ENCODE assay signal across 1 cellular context in the genomic region with DNA sequence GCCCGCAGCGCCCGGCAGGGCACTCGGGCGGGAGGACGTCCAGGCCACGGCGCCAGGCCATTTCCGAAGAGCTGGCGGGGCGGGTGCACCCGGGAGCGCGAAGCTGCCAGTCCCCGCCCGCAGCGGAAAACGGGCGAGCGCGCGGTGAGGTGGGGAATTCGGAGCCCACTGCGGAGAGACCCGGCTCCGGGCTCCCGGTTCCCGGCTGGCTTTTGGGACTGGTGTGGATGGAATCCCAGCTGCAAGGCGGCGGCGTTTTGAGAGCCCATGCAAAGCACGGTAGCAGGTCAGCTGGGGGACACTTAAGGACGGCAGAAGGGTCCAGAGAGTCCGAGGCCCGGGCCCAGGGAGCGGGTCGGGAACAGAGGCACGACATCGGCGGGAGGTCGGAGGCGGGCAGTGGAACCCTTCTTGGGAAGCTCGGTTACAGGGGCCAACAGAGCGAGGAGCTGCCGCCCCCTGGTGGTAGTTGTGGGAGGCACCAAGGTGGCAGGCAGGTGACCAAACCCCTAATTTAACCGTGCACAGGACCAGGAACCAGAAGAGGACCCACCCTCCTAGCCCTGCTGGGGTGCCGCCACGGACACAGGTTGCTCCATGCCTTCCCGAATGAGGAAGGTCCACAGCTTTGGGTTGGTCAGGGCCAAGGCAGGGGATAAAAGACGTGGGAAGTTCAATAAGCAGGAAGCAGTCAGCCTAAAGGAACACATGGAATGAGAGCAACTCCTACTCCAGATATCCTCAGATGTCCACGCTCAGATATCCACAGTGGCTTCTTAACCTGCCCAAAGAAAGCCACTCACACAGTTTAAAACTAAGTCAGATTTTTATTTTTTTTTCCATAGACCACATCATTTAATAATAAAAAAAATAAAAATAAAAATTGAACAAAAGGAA.
TF ChIP-seq lines count a peak whose summit lies in the region.

No MANE protein-coding gene starts in this region.

TF ChIP-seq in HepG2, 621 proteins besides CTCF, POLR2A, EP300 and RAD21 (continued from another document and continues in another):
- TF ChIP-seq, protein P1, sequence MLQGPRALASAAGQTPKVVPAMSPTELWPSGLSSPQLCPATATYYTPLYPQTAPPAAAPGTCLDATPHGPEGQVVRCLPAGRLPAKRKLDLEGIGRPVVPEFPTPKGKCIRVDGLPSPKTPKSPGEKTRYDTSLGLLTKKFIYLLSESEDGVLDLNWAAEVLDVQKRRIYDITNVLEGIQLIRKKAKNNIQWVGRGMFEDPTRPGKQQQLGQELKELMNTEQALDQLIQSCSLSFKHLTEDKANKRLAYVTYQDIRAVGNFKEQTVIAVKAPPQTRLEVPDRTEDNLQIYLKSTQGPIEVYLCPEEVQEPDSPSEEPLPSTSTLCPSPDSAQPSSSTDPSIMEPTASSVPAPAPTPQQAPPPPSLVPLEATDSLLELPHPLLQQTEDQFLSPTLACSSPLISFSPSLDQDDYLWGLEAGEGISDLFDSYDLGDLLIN (CRISPR knock-in tag; IDR thresholded peaks at IDR 0.05; ENCODE audit: borderline replicate concordance): 0 out of 2 replicates have a peak, but pooled peaks have one; percentile 23
- TF ChIP-seq, protein P2, sequence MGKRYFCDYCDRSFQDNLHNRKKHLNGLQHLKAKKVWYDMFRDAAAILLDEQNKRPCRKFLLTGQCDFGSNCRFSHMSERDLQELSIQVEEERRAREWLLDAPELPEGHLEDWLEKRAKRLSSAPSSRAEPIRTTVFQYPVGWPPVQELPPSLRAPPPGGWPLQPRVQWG (CRISPR knock-in tag; IDR thresholded peaks at IDR 0.05; ENCODE audit: borderline replicate concordance, low read depth): no peak
- TF ChIP-seq ZNF276 (CRISPR knock-in tag; IDR thresholded peaks at IDR 0.05; ENCODE audit: low read depth) (peak; percentile 90), ZNF362 (CRISPR knock-in tag; IDR thresholded peaks at IDR 0.05; ENCODE audit: borderline replicate concordance) (no peak), NPAS2 (CRISPR knock-in tag; IDR thresholded peaks at IDR 0.05; ENCODE audit: borderline replicate concordance) (no peak), ZNF34 (CRISPR knock-in tag; IDR thresholded peaks at IDR 0.05; ENCODE audit: borderline replicate concordance) (peak; percentile 94), ZNF792 (CRISPR knock-in tag; IDR thresholded peaks at IDR 0.05) (peak; percentile 92), ZNF282 (IDR thresholded peaks at IDR 0.05; ENCODE audit: partially characterized antibody) (no peak), MTA3 (CRISPR knock-in tag; IDR thresholded peaks at IDR 0.05) (no peak), FOXA3 (CRISPR knock-in tag; IDR thresholded peaks at IDR 0.05) (peak; percentile 41), KDM1A (CRISPR knock-in tag; IDR thresholded peaks at IDR 0.05) (peak; percentile 54; the same call in 1 of the 2 replicates), CBX1 (IDR thresholded peaks at IDR 0.05; ENCODE audit: low read depth) (peak; percentile 66), ZBTB44 (CRISPR knock-in tag; IDR thresholded peaks at IDR 0.05) (no peak), CHCHD3 (CRISPR knock-in tag; IDR thresholded peaks at IDR 0.05) (0 out of 2 replicates have a peak, but pooled peaks have one; percentile 36), SNAI1 (CRISPR knock-in tag; IDR thresholded peaks at IDR 0.05; ENCODE audit: borderline replicate concordance) (peak; percentile 77; the same call in 1 of the 2 replicates), ZBTB7B (CRISPR knock-in tag; IDR thresholded peaks at IDR 0.05) (no peak; the same call in 1 of the 2 replicates), SRSF1 (optimal IDR thresholded peaks at IDR 0.05; ENCODE audit: low read depth, low read length) (peak; percentile 89), TOPORS (CRISPR knock-in tag; IDR thresholded peaks at IDR 0.05) (peak; percentile 79; the same call in 1 of the 2 replicates), ZMYM4 (CRISPR knock-in tag; IDR thresholded peaks at IDR 0.05) (peak; percentile 80), BRCA1 (CRISPR knock-in tag; IDR thresholded peaks at IDR 0.05) (peak; percentile 63; the same call in 1 of the 2 replicates), NKX3-1 (CRISPR knock-in tag; IDR thresholded peaks at IDR 0.05) (no peak; the same call in 1 of the 2 replicates), ZNF3 (CRISPR knock-in tag; IDR thresholded peaks at IDR 0.05) (no peak), ZNF660 (CRISPR knock-in tag; IDR thresholded peaks at IDR 0.05; ENCODE audit: borderline replicate concordance, low read depth) (peak; percentile 83; the same call in 1 of the 2 replicates), RFXAP (CRISPR knock-in tag; IDR thresholded peaks at IDR 0.05; ENCODE audit: borderline replicate concordance) (peak; percentile 82; the same call in 1 of the 2 replicates), CSRNP1 (CRISPR knock-in tag; IDR thresholded peaks at IDR 0.05) (peak; percentile 81; the same call in 1 of the 2 replicates), ZNF432 (CRISPR knock-in tag; IDR thresholded peaks at IDR 0.05; ENCODE audit: borderline replicate concordance) (no peak), GTF2F1 (IDR thresholded peaks at IDR 0.05; ENCODE audit: low read length) (no peak), HNRNPLL (IDR thresholded peaks at IDR 0.05; ENCODE audit: low read depth, low read length, poor library complexity, severe bottlenecking) (peak; percentile 67), ETV6 (CRISPR knock-in tag; conservative IDR thresholded peaks at IDR 0.05) (peak; percentile 89; the same call in 1 of the 2 replicates), SOX5 (CRISPR knock-in tag; IDR thresholded peaks at IDR 0.05; ENCODE audit: borderline replicate concordance) (peak; percentile 54; the same call in 1 of the 2 replicates), PAWR (CRISPR knock-in tag; IDR thresholded peaks at IDR 0.05; ENCODE audit: borderline replicate concordance) (peak; percentile 94; the same call in 1 of the 2 replicates), ZNF335 (CRISPR knock-in tag; IDR thresholded peaks at IDR 0.05) (peak; percentile 82; the same call in 1 of the 2 replicates), POGK (CRISPR knock-in tag; conservative IDR thresholded peaks at IDR 0.05) (peak; percentile 91; the same call in 1 of the 2 replicates), SP4 (CRISPR knock-in tag; IDR thresholded peaks at IDR 0.05) (no peak; the same call in 1 of the 2 replicates), TARDBP (CRISPR knock-in tag; IDR thresholded peaks at IDR 0.05) (peak; percentile 84), ISL2 (CRISPR knock-in tag; IDR thresholded peaks at IDR 0.05) (peak; percentile 67), KDM2A (CRISPR knock-in tag; IDR thresholded peaks at IDR 0.05; ENCODE audit: borderline replicate concordance, low read depth) (peak; percentile 100), BORCS8-MEF2B (CRISPR knock-in tag; IDR thresholded peaks at IDR 0.05) (peak; percentile 87), DBP (CRISPR knock-in tag; IDR thresholded peaks at IDR 0.05; ENCODE audit: not compliant biosample characterization) (no peak)
- TF ChIP-seq, protein P3, sequence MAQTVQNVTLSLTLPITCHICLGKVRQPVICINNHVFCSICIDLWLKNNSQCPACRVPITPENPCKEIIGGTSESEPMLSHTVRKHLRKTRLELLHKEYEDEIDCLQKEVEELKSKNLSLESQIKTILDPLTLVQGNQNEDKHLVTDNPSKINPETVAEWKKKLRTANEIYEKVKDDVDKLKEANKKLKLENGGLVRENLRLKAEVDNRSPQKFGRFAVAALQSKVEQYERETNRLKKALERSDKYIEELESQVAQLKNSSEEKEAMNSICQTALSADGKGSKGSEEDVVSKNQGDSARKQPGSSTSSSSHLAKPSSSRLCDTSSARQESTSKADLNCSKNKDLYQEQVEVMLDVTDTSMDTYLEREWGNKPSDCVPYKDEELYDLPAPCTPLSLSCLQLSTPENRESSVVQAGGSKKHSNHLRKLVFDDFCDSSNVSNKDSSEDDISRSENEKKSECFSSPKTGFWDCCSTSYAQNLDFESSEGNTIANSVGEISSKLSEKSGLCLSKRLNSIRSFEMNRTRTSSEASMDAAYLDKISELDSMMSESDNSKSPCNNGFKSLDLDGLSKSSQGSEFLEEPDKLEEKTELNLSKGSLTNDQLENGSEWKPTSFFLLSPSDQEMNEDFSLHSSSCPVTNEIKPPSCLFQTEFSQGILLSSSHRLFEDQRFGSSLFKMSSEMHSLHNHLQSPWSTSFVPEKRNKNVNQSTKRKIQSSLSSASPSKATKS (CRISPR knock-in tag; IDR thresholded peaks at IDR 0.05): no peak
- TF ChIP-seq, protein P4, sequence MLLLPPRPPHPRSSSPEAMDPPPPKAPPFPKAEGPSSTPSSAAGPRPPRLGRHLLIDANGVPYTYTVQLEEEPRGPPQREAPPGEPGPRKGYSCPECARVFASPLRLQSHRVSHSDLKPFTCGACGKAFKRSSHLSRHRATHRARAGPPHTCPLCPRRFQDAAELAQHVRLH (CRISPR knock-in tag; IDR thresholded peaks at IDR 0.05; ENCODE audit: borderline replicate concordance, low read depth): peak; percentile 91
- TF ChIP-seq, protein P5, sequence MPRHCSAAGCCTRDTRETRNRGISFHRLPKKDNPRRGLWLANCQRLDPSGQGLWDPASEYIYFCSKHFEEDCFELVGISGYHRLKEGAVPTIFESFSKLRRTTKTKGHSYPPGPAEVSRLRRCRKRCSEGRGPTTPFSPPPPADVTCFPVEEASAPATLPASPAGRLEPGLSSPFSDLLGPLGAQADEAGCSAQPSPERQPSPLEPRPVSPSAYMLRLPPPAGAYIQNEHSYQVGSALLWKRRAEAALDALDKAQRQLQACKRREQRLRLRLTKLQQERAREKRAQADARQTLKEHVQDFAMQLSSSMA (CRISPR knock-in tag; IDR thresholded peaks at IDR 0.05): peak; percentile 83; the same call in 1 of the 2 replicates
- TF ChIP-seq, protein P6, sequence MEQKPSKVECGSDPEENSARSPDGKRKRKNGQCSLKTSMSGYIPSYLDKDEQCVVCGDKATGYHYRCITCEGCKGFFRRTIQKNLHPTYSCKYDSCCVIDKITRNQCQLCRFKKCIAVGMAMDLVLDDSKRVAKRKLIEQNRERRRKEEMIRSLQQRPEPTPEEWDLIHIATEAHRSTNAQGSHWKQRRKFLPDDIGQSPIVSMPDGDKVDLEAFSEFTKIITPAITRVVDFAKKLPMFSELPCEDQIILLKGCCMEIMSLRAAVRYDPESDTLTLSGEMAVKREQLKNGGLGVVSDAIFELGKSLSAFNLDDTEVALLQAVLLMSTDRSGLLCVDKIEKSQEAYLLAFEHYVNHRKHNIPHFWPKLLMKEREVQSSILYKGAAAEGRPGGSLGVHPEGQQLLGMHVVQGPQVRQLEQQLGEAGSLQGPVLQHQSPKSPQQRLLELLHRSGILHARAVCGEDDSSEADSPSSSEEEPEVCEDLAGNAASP (CRISPR knock-in tag; IDR thresholded peaks at IDR 0.05; ENCODE audit: borderline replicate concordance): peak; percentile 81
